15 cellular contexts compared by ENCODE assay signal in genomic region chr2:230594286-230594840, GRCh38.
A peak's percentile ranks its signal among the peaks of the same experiment; 100 is the strongest.
DNase-seq lines count a peak whose midpoint lies in the region; ATAC-seq and TF ChIP-seq lines count a peak whose summit lies in the region.
"Had no signal": no experiment of that assay in that cellular context is flagged by ENCODE, and none has a peak within 500 bp of the region (broad histone marks: within the 10 kb centered on the region; RNA-seq: fewer than 3 reads in every experiment).

No MANE protein-coding gene starts in this region.

- no peak overlapping the region for H3K4me3 Mint-ChIP-seq in activated CD8-positive, alpha-beta T cell treated with anti-CD3 and anti-CD28 coated beads, Interleukin-2, amount 10 ng/mL, durations not matched to agents 7 days and 5 days
- no peak overlapping the region for H3K4me3 Mint-ChIP-seq in activated CD8-positive, alpha-beta T cell treated with anti-CD3 and anti-CD28 coated beads for 36 hours
- H3K4me3 Mint-ChIP-seq in IgD-negative memory B cell: peak overlapping the region in 3 of 4 donors; percentile 18 to 66 (median 23)
- no peak overlapping the region for H3K4me3 Mint-ChIP-seq in activated T-helper 2 cell treated with anti-CD3 and anti-CD28 coated beads, Interferon-gamma antibody, Interleukin-2, Interleukin-4, amounts not matched to agents 10 μg/mL and 5 μg/mL and 100 μg/mL, durations not matched to agents 14 hours and 24 hours and 36 hours (ENCODE audit: low read depth)
- H3K4me3 Mint-ChIP-seq in progenitor cell of endocrine pancreas (ENCODE audit: low read depth): no peak overlapping the region

- DNase-seq in activated CD8-positive, alpha-beta T cell treated with anti-CD3 and anti-CD28 coated beads, Interleukin-2, amount 10 ng/mL, durations not matched to agents 7 days and 5 days: no peak
- DNase-seq in activated CD8-positive, alpha-beta T cell treated with anti-CD3 and anti-CD28 coated beads for 36 hours: no peak
- DNase-seq in activated T-helper 2 cell treated with anti-CD3 and anti-CD28 coated beads, Interferon-gamma antibody, Interleukin-2, Interleukin-4, amounts not matched to agents 10 μg/mL and 5 μg/mL and 100 μg/mL, durations not matched to agents 14 hours and 24 hours and 36 hours (ENCODE audit: low spot score): no peak
- DNase-seq in progenitor cell of endocrine pancreas (ENCODE audit: low spot score, unreplicated experiment): no peak
- no peak for DNase-seq in EL
- no peak for DNase-seq in SIG-M5 (lab: John Stamatoyannopoulos, UW)
- DNase-seq in activated CD4-positive, alpha-beta T cell treated with anti-CD3 and anti-CD28 coated beads, Interleukin-2, amount 50 U/mL, for 1 hour: no peak
- DNase-seq: C1 segment of cervical spinal cord, DMS 273 treated with DMSO at 0.1 percent for 48 hours, NCI-H187, NCI-H446, NCI-H69, OCI-M1, RPMI8226 had no signal

- POLR2A ChIA-PET in activated CD8-positive, alpha-beta T cell treated with anti-CD3 and anti-CD28 coated beads, Interleukin-2, amount 10 ng/mL, durations not matched to agents 7 days and 5 days (lab: Charles Lee): no interaction called here
- POLR2A ChIA-PET in activated CD8-positive, alpha-beta T cell treated with anti-CD3 and anti-CD28 coated beads for 36 hours (lab: Charles Lee): no interaction called here

- H3K4me1 Mint-ChIP-seq in activated CD8-positive, alpha-beta T cell treated with anti-CD3 and anti-CD28 coated beads, Interleukin-2, amount 10 ng/mL, durations not matched to agents 7 days and 5 days (ENCODE audit: low read depth): peaks cover 70% of the 10 kb centered on the region
- peaks cover 49% of the 10 kb centered on the region for H3K4me1 Mint-ChIP-seq in activated CD8-positive, alpha-beta T cell treated with anti-CD3 and anti-CD28 coated beads for 36 hours (ENCODE audit: low read depth)
- H3K4me1 Mint-ChIP-seq in IgD-negative memory B cell (peaks cover 56 to 85% (median 78%) of the 10 kb centered on the region in 3 donors), progenitor cell of endocrine pancreas (ENCODE audit: low read depth) (no peaks in the 10 kb centered on the region)
- peaks cover 60% of the 10 kb centered on the region for H3K4me1 Mint-ChIP-seq in activated T-helper 2 cell treated with anti-CD3 and anti-CD28 coated beads, Interferon-gamma antibody, Interleukin-2, Interleukin-4, amounts not matched to agents 10 μg/mL and 5 μg/mL and 100 μg/mL, durations not matched to agents 14 hours and 24 hours and 36 hours (ENCODE audit: low read depth)

- H3K27ac Mint-ChIP-seq in activated CD8-positive, alpha-beta T cell treated with anti-CD3 and anti-CD28 coated beads, Interleukin-2, amount 10 ng/mL, durations not matched to agents 7 days and 5 days: peak overlapping the region; percentile 43
- no peak overlapping the region for H3K27ac Mint-ChIP-seq in activated CD8-positive, alpha-beta T cell treated with anti-CD3 and anti-CD28 coated beads for 36 hours
- H3K27ac Mint-ChIP-seq in IgD-negative memory B cell (peak overlapping the region; percentile 12 to 86 (median 85)), progenitor cell of endocrine pancreas (peak overlapping the region; percentile 33)
- H3K27ac Mint-ChIP-seq in activated T-helper 2 cell treated with anti-CD3 and anti-CD28 coated beads, Interferon-gamma antibody, Interleukin-2, Interleukin-4, amounts not matched to agents 10 μg/mL and 5 μg/mL and 100 μg/mL, durations not matched to agents 14 hours and 24 hours and 36 hours: peak overlapping the region; percentile 1

- intact Hi-C loops in activated CD8-positive, alpha-beta T cell treated with anti-CD3 and anti-CD28 coated beads for 36 hours (cut with micrococcal nuclease): no loop called here
- intact Hi-C loops in activated T-helper 2 cell treated with anti-CD3 and anti-CD28 coated beads, Interferon-gamma antibody, Interleukin-2, Interleukin-4, amounts not matched to agents 10 μg/mL and 5 μg/mL and 100 μg/mL, durations not matched to agents 14 hours and 24 hours and 36 hours (cut with micrococcal nuclease): no loop called here

- peaks cover 12% of the 10 kb centered on the region for H3K9me3 Mint-ChIP-seq in activated CD8-positive, alpha-beta T cell treated with anti-CD3 and anti-CD28 coated beads, Interleukin-2, amount 10 ng/mL, durations not matched to agents 7 days and 5 days (ENCODE audit: insufficient read depth)
- peaks cover 11% of the 10 kb centered on the region for H3K9me3 Mint-ChIP-seq in activated CD8-positive, alpha-beta T cell treated with anti-CD3 and anti-CD28 coated beads for 36 hours
- peaks cover 2 to 10% (median 4%) of the 10 kb centered on the region in 3 donors for H3K9me3 Mint-ChIP-seq in IgD-negative memory B cell
- H3K9me3 Mint-ChIP-seq in activated T-helper 2 cell treated with anti-CD3 and anti-CD28 coated beads, Interferon-gamma antibody, Interleukin-2, Interleukin-4, amounts not matched to agents 10 μg/mL and 5 μg/mL and 100 μg/mL, durations not matched to agents 14 hours and 24 hours and 36 hours: peaks cover 22% of the 10 kb centered on the region
- H3K9me3 Mint-ChIP-seq in progenitor cell of endocrine pancreas (ENCODE audit: low read depth): peaks cover 6% of the 10 kb centered on the region

- no peaks in the 10 kb centered on the region for H3K27me3 Mint-ChIP-seq in activated CD8-positive, alpha-beta T cell treated with anti-CD3 and anti-CD28 coated beads, Interleukin-2, amount 10 ng/mL, durations not matched to agents 7 days and 5 days (ENCODE audit: low read depth)
- H3K27me3 Mint-ChIP-seq in activated CD8-positive, alpha-beta T cell treated with anti-CD3 and anti-CD28 coated beads for 36 hours: no peaks in the 10 kb centered on the region
- no peaks in the 10 kb centered on the region for H3K27me3 Mint-ChIP-seq in IgD-negative memory B cell
- no peaks in the 10 kb centered on the region for H3K27me3 Mint-ChIP-seq in activated T-helper 2 cell treated with anti-CD3 and anti-CD28 coated beads, Interferon-gamma antibody, Interleukin-2, Interleukin-4, amounts not matched to agents 10 μg/mL and 5 μg/mL and 100 μg/mL, durations not matched to agents 14 hours and 24 hours and 36 hours (ENCODE audit: low read depth)
- no peaks in the 10 kb centered on the region for H3K27me3 Mint-ChIP-seq in progenitor cell of endocrine pancreas

- TF ChIP-seq CTCF in activated CD8-positive, alpha-beta T cell treated with anti-CD3 and anti-CD28 coated beads for 36 hours (IDR thresholded peaks at IDR 0.05): no peak
- no peak for TF ChIP-seq CTCF in progenitor cell of endocrine pancreas (IDR thresholded peaks at IDR 0.05; ENCODE audit: unreplicated experiment)

- H3K36me3 Mint-ChIP-seq in activated CD8-positive, alpha-beta T cell treated with anti-CD3 and anti-CD28 coated beads, Interleukin-2, amount 10 ng/mL, durations not matched to agents 7 days and 5 days (ENCODE audit: low read depth): peaks cover 29% of the 10 kb centered on the region
- H3K36me3 Mint-ChIP-seq in activated CD8-positive, alpha-beta T cell treated with anti-CD3 and anti-CD28 coated beads for 36 hours (ENCODE audit: low read depth): peaks cover 7% of the 10 kb centered on the region
- H3K36me3 Mint-ChIP-seq in IgD-negative memory B cell (peaks cover 4% of the 10 kb centered on the region), progenitor cell of endocrine pancreas (ENCODE audit: insufficient read depth) (no peaks in the 10 kb centered on the region)
- H3K36me3 Mint-ChIP-seq in activated T-helper 2 cell treated with anti-CD3 and anti-CD28 coated beads, Interferon-gamma antibody, Interleukin-2, Interleukin-4, amounts not matched to agents 10 μg/mL and 5 μg/mL and 100 μg/mL, durations not matched to agents 14 hours and 24 hours and 36 hours (ENCODE audit: low read depth): peaks cover 21% of the 10 kb centered on the region

- ATAC-seq in activated CD8-positive, alpha-beta T cell treated with anti-CD3 and anti-CD28 coated beads, Interleukin-2, amount 10 ng/mL, durations not matched to agents 7 days and 5 days: no peak
- ATAC-seq in activated CD8-positive, alpha-beta T cell treated with anti-CD3 and anti-CD28 coated beads for 36 hours: no peak

- CTCF ChIA-PET in activated CD8-positive, alpha-beta T cell treated with anti-CD3 and anti-CD28 coated beads, Interleukin-2, amount 10 ng/mL, durations not matched to agents 7 days and 5 days (lab: Charles Lee): interaction anchor here (1.2 kb wide), 1 partner anchor 230 kb away, joined by 3 read pairs; no protein-coding TSS in a partner anchor
- CTCF ChIA-PET in activated CD8-positive, alpha-beta T cell treated with anti-CD3 and anti-CD28 coated beads for 36 hours (lab: Charles Lee): interaction anchor here (1.9 kb wide), 1 partner anchor 10 kb away, joined by 4 read pairs; no protein-coding TSS in a partner anchor

Comparison
In these comparisons a context has a peak if more than half of its experiments do, and no peak if none do; other contexts are left out.
1. H3K4me3 Mint-ChIP-seq: peak in IgD-negative memory B cell (3 of 4); none in activated CD8-positive, alpha-beta T cell treated with anti-CD3 and anti-CD28 coated beads, Interleukin-2, amount 10 ng/mL, durations not matched to agents 7 days and 5 days (single experiment), activated CD8-positive, alpha-beta T cell treated with anti-CD3 and anti-CD28 coated beads for 36 hours (single experiment), activated T-helper 2 cell treated with anti-CD3 and anti-CD28 coated beads, Interferon-gamma antibody, Interleukin-2, Interleukin-4, amounts not matched to agents 10 μg/mL and 5 μg/mL and 100 μg/mL, durations not matched to agents 14 hours and 24 hours and 36 hours (single experiment) and progenitor cell of endocrine pancreas (single experiment).